8 cellular contexts compared by ENCODE assay signal in genomic region chr11:10623797-10624761, GRCh38. TPM values are rescaled to one million over a fixed set of nuclear protein-coding genes. Genes with fewer than 3 reads are reported as not detected.
DNase-seq lines count a peak whose midpoint lies in the region; ATAC-seq and TF ChIP-seq lines count a peak whose summit lies in the region.
"Had no signal": no experiment of that assay in that cellular context is flagged by ENCODE, and none has a peak within 500 bp of the region (broad histone marks: within the 10 kb centered on the region; RNA-seq: fewer than 3 reads in every experiment).

No MANE protein-coding gene starts in this region.

- H3K36me3 ChIP-seq in thoracic aorta = peaks cover 45% of the 10 kb centered on the region

- no peak for ATAC-seq in thoracic aorta (ENCODE audit: insufficient number of reproducible peaks, low FRiP score, low read depth)
- ATAC-seq in GM18520 (IDR thresholded peaks at IDR 0.05; ENCODE audit: unreplicated experiment) = no peak
- ATAC-seq in HG03025 (IDR thresholded peaks at IDR 0.05; ENCODE audit: low FRiP score, unreplicated experiment) = no peak

- no peaks in the 10 kb centered on the region for H3K9me3 Mint-ChIP-seq in activated T-helper 1 cell treated with anti-CD3 and anti-CD28 coated beads, Interleukin-12 subunit alpha, Interleukin-12 subunit beta, Interleukin-2, Interleukin-4 antibody, amounts not matched to agents 30 ng/mL and 10 ng/mL and 1 ng/mL, durations not matched to agents 14 hours and 24 hours and 36 hours

- H3K27ac Mint-ChIP-seq in activated T-helper 1 cell treated with anti-CD3 and anti-CD28 coated beads, Interleukin-12 subunit alpha, Interleukin-12 subunit beta, Interleukin-2, Interleukin-4 antibody, amounts not matched to agents 30 ng/mL and 10 ng/mL and 1 ng/mL, durations not matched to agents 14 hours and 24 hours and 36 hours = peak overlapping the region; percentile 49

- no peaks in the 10 kb centered on the region for H3K27me3 ChIP-seq in thoracic aorta (replicated peaks; ENCODE audit: insufficient read depth)

- peak overlapping the region; percentile 94 to 95 for H3K27ac ChIP-seq in thoracic aorta

- H3K36me3 Mint-ChIP-seq in activated T-helper 1 cell treated with anti-CD3 and anti-CD28 coated beads, Interleukin-12 subunit alpha, Interleukin-12 subunit beta, Interleukin-2, Interleukin-4 antibody, amounts not matched to agents 30 ng/mL and 10 ng/mL and 1 ng/mL, durations not matched to agents 14 hours and 24 hours and 36 hours (ENCODE audit: low read depth) = no peaks in the 10 kb centered on the region

- peaks cover 3% of the 10 kb centered on the region for H3K27me3 Mint-ChIP-seq in activated T-helper 1 cell treated with anti-CD3 and anti-CD28 coated beads, Interleukin-12 subunit alpha, Interleukin-12 subunit beta, Interleukin-2, Interleukin-4 antibody, amounts not matched to agents 30 ng/mL and 10 ng/mL and 1 ng/mL, durations not matched to agents 14 hours and 24 hours and 36 hours (ENCODE audit: insufficient read depth)

- intact Hi-C loops in activated T-helper 1 cell treated with anti-CD3 and anti-CD28 coated beads, Interleukin-12 subunit alpha, Interleukin-12 subunit beta, Interleukin-2, Interleukin-4 antibody, amounts not matched to agents 30 ng/mL and 10 ng/mL and 1 ng/mL, durations not matched to agents 14 hours and 24 hours and 36 hours (cut with micrococcal nuclease) = loop anchor here (1.0 kb wide), 1 partner anchor 111 kb away; no protein-coding TSS in a partner anchor

- DNase-seq in EH (ENCODE audit: low read depth) (peak; percentile 44), LNCaP clone FGC (ENCODE audit: low read depth) (no peak), iPS-NIHi11 (ENCODE audit: low spot score) (peak; percentile 74), thoracic aorta (ENCODE audit: low spot score) (no peak)
- DNase-seq in activated T-helper 1 cell treated with anti-CD3 and anti-CD28 coated beads, Interleukin-12 subunit alpha, Interleukin-12 subunit beta, Interleukin-2, Interleukin-4 antibody, amounts not matched to agents 30 ng/mL and 10 ng/mL and 1 ng/mL, durations not matched to agents 14 hours and 24 hours and 36 hours (ENCODE audit: low spot score) = no peak

- no peak overlapping the region for H3K4me3 ChIP-seq in LNCaP clone FGC (ENCODE audit: low read depth, low read length)
- H3K4me3 ChIP-seq in thoracic aorta = no peak overlapping the region

- TF ChIP-seq CTCF in LNCaP clone FGC (IDR thresholded peaks at IDR 0.05; ENCODE audit: control insufficient read depth, extremely low read depth, insufficient read depth) (peak; percentile 31; the same call in 1 of the 2 replicates), thoracic aorta (IDR thresholded peaks at IDR 0.05) (peak; percentile 39)

- H3K4me1 ChIP-seq in thoracic aorta (ENCODE audit: control insufficient read depth in 1 of 2, low read depth in 2 of 2) = peaks cover 52 to 88% of the 10 kb centered on the region in 2 donors

- H3K9me3 ChIP-seq in thoracic aorta = no peaks in the 10 kb centered on the region

- no peak overlapping the region for H3K4me3 Mint-ChIP-seq in activated T-helper 1 cell treated with anti-CD3 and anti-CD28 coated beads, Interleukin-12 subunit alpha, Interleukin-12 subunit beta, Interleukin-2, Interleukin-4 antibody, amounts not matched to agents 30 ng/mL and 10 ng/mL and 1 ng/mL, durations not matched to agents 14 hours and 24 hours and 36 hours

- H3K4me1 Mint-ChIP-seq in activated T-helper 1 cell treated with anti-CD3 and anti-CD28 coated beads, Interleukin-12 subunit alpha, Interleukin-12 subunit beta, Interleukin-2, Interleukin-4 antibody, amounts not matched to agents 30 ng/mL and 10 ng/mL and 1 ng/mL, durations not matched to agents 14 hours and 24 hours and 36 hours (ENCODE audit: low read depth) = peaks cover 14% of the 10 kb centered on the region

RNA-seq across cellular contexts. Expression of gene LYVE1, which starts 55.6 kb away (rescaled TPM):
- not detected in 2 replicates for total RNA-seq in activated T-helper 1 cell treated with anti-CD3 and anti-CD28 coated beads, Interleukin-12 subunit alpha, Interleukin-12 subunit beta, Interleukin-2, Interleukin-4 antibody, amounts not matched to agents 30 ng/mL and 10 ng/mL and 1 ng/mL, durations not matched to agents 14 hours and 24 hours and 36 hours
- 100 to 1,000 TPM in 1 of 2 donors, 10 to 100 TPM in 1; 81.5 to 121 TPM for total RNA-seq in thoracic aorta
- total RNA-seq: activated CD8-positive, alpha-beta memory T cell treated with anti-CD3 and anti-CD28 coated beads for 36 hours had no signal

Comparison
In these comparisons a context has a peak if more than half of its experiments do, and no peak if none do; other contexts are left out.
1. DNase-seq: peak in EH (single experiment) and iPS-NIHi11 (single experiment); none in LNCaP clone FGC (single experiment), activated T-helper 1 cell treated with anti-CD3 and anti-CD28 coated beads, Interleukin-12 subunit alpha, Interleukin-12 subunit beta, Interleukin-2, Interleukin-4 antibody, amounts not matched to agents 30 ng/mL and 10 ng/mL and 1 ng/mL, durations not matched to agents 14 hours and 24 hours and 36 hours (single experiment) and thoracic aorta (single experiment).
2. RNA of gene LYVE1, which starts 55.6 kb away (total RNA-seq): 81.5 to 121 TPM in thoracic aorta; not detected in activated T-helper 1 cell treated with anti-CD3 and anti-CD28 coated beads, Interleukin-12 subunit alpha, Interleukin-12 subunit beta, Interleukin-2, Interleukin-4 antibody, amounts not matched to agents 30 ng/mL and 10 ng/mL and 1 ng/mL, durations not matched to agents 14 hours and 24 hours and 36 hours; every median in the first group is over 10 times any median in the second.